ENCODE assay signal across 8 cellular contexts in genomic region chr9:35791321-35791921, GRCh38. TPM values are rescaled to one million over a fixed set of nuclear protein-coding genes. Genes with fewer than 3 reads are reported as not detected.
DNase-seq lines count a peak whose midpoint lies in the region; ATAC-seq, FAIRE-seq and TF ChIP-seq lines count a peak whose summit lies in the region.

NPR2 (plus strand) TSS chr9:35791591; CDS start chr9:35792409, 818 bp downstream.

- peak within 1 kb of the TSS; percentile 45; the same call in 1 of the 2 replicates for H3K4me3 ChIP-seq in BLaER1
- peak within 1 kb of the TSS; percentile 20 for H3K4me3 ChIP-seq in cardiac muscle cell
- H3K4me3 ChIP-seq in pancreas = peak within 1 kb of the TSS in 1 of 4 donors; percentile 17

- intact Hi-C loops in pancreas (cut with DNase I) = loop anchor here (5.0 to 10.0 kb wide), 3 partner anchors 83 to 101 kb away; partner anchors contain the start of gene OR13J1 (in 1 of the 3)

- H3K4me1 Mint-ChIP-seq in WTC11 = peaks cover 12% of the 10 kb centered on the region

- no peak within 1 kb of the TSS for H3K27ac Mint-ChIP-seq in WTC11

- ATAC-seq in WTC11 (peak; percentile 38), pancreas (peak in 3 of 4 donors; percentile 16 to 42 (median 20)), GM18858 (IDR thresholded peaks at IDR 0.05; ENCODE audit: unreplicated experiment) (no peak), HG03521 (IDR thresholded peaks at IDR 0.05; ENCODE audit: unreplicated experiment) (no peak)

- 45% methylated on average over 19 to 62 of the region's 62 CpGs for WGBS in pancreas, 2 donors

- H3K36me3 ChIP-seq in BLaER1 (no peaks in the 10 kb centered on the region), cardiac muscle cell (no peaks in the 10 kb centered on the region), pancreas (no peaks in the 10 kb centered on the region)

- CTCF ChIA-PET in WTC11 (lab: Charles Lee) = interaction anchor here (0.6 to 5.9 kb wide), 11 partner anchors 21 to 163 kb away, joined by 3 to 143 read pairs (median 6); partner anchors contain the start of genes HINT2, SPAAR and SPAG8

- peak within 1 kb of the TSS; percentile 44 for H3K4me2 ChIP-seq in BLaER1

- POLR2A ChIA-PET in WTC11 (lab: Charles Lee) = interaction anchor here (0.6 to 0.8 kb wide), 2 partner anchors 26 to 187 kb away, joined by 3 to 4 read pairs; partner anchors contain the start of gene TESK1

- H3K9me3 ChIP-seq in BLaER1 (no peaks in the 10 kb centered on the region), cardiac muscle cell (ENCODE audit: low read depth) (no peaks in the 10 kb centered on the region), pancreas (no peaks in the 10 kb centered on the region)

- no peak for FAIRE-seq in pancreas (lab: Jason Lieb, UNC)

- H3K27me3 Mint-ChIP-seq in WTC11 (ENCODE audit: low read depth) = peaks cover 3% of the 10 kb centered on the region; the same call in 1 of the 2 replicates

- H3K9me3 Mint-ChIP-seq in WTC11 = no peaks in the 10 kb centered on the region

- no peak within 1 kb of the TSS for H3K27ac ChIP-seq in BLaER1
- peak within 1 kb of the TSS; percentile 5 for H3K27ac ChIP-seq in cardiac muscle cell
- H3K27ac ChIP-seq in pancreas = no peak within 1 kb of the TSS

- no peak within 1 kb of the TSS for H3K9ac ChIP-seq in BLaER1

- H3K36me3 Mint-ChIP-seq in WTC11 = peaks cover 7% of the 10 kb centered on the region; the same call in 1 of the 2 replicates

- H3K4me1 ChIP-seq in BLaER1 (peaks cover 12% of the 10 kb centered on the region; the same call in 1 of the 2 replicates), cardiac muscle cell (ENCODE audit: low read depth) (peaks cover 17% of the 10 kb centered on the region), pancreas (no peaks in the 10 kb centered on the region)

- TF ChIP-seq CTCF in WTC11 (IDR thresholded peaks at IDR 0.05) = no peak
- no peak for TF ChIP-seq CTCF in cardiac muscle cell (IDR thresholded peaks at IDR 0.05; ENCODE audit: low read depth, low read length)
- no peak for TF ChIP-seq CTCF in pancreas (IDR thresholded peaks at IDR 0.05)

- H3K4me3 Mint-ChIP-seq in WTC11 = peak within 1 kb of the TSS; percentile 90

- H4K20me1 ChIP-seq in BLaER1 = no peaks in the 10 kb centered on the region

- DNase-seq in WTC11 (ENCODE audit: low spot score) = peak; percentile 49
- peak; percentile 58 to 78 for DNase-seq in cardiac muscle cell (ENCODE audit: low read depth in 1 of 2, low spot score in 1 of 2)
- DNase-seq in pancreas = peak in 1 of 6 donors; percentile 32
- no peak for DNase-seq in NCI-H510A treated with DMSO at 0.1 percent for 48 hours (lab: John Stamatoyannopoulos, UW)
- no peak for DNase-seq in T-helper 2 cell

- H3K27me3 ChIP-seq in BLaER1 = peaks cover 17% of the 10 kb centered on the region
- no peaks in the 10 kb centered on the region for H3K27me3 ChIP-seq in cardiac muscle cell
- H3K27me3 ChIP-seq in pancreas = no peaks in the 10 kb centered on the region

TF ChIP-seq in WTC11, 78 proteins besides CTCF, POLR2A, EP300 and RAD21:
- TF ChIP-seq HMGXB4 (CRISPR knock-in tag; IDR thresholded peaks at IDR 0.05) (0 out of 2 replicates have a peak, but pooled peaks have one; percentile 4), ZNF263 (CRISPR knock-in tag; IDR thresholded peaks at IDR 0.05; ENCODE audit: low read depth) (no peak)
TF ChIP-seq in WTC11: peak in this region for 1.

RNA-seq across cellular contexts. Expression of gene NPR2, which starts in this region (rescaled TPM):
- 10.1 to 14.1 TPM (median 12.6 TPM) in 3 replicates for total RNA-seq in WTC11 (2021)
- total RNA-seq in cardiac muscle cell = 12.5 and 12.6 TPM in 2 replicates
- polyA plus RNA-seq in cardiac muscle cell = 13.2 and 16.2 TPM in 2 replicates
- total RNA-seq in pancreas = 1 to 10 TPM; 2.2 to 7.9 (median 2.7) TPM
- 10 to 100 TPM in 1 of 2 donors, 1 to 10 TPM in 1; 8.3 to 14.6 TPM for polyA plus RNA-seq in pancreas

Comparison
In these comparisons a context has a peak if more than half of its experiments do, and no peak if none do; other contexts are left out.
1. ATAC-seq: peak in WTC11 (single experiment) and pancreas (3 of 4); none in GM18858 (single experiment) and HG03521 (single experiment).
2. DNase-seq: peak in WTC11 (single experiment) and cardiac muscle cell (2 of 2); none in NCI-H510A treated with DMSO at 0.1 percent for 48 hours (single experiment) and T-helper 2 cell (0 of 5).